ENCODE assay signal across 10 cellular contexts in the genomic region with DNA sequence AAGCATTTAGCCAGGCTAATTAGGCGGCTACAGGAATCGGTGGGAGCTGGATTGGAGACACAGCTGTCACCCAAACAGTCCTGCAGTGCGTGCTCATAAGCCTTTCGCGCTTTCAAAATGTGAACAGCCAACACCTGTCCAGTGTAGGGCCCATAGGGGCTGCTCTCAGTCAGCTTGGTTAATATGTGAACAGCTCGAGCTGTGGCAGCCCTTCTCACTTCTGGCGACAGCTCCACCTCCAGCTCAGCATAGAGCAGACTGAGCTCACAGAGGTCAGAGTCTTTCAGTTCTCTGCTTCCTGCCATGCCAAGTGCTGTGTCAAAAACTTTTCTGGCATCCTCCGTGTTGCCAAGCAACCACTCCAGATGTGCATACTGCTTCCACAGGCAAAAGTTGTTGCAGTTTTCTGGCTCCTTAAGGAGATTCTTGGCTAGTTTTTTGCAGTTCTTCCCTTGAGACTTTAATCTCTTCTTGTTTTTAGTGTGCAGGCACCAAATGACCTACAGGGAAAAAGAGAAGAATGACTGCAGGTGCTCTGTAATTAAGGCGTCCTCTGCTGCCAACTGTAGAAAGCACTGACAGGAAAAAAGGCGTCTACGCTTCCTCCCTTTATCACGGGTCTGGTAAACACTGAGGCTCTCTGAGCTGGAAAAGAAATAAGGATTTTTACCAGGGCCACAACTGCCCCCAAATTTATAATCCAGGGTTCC. TPM values are rescaled to one million over a fixed set of nuclear protein-coding genes. Genes with fewer than 3 reads are reported as not detected.
DNase-seq lines count a peak whose midpoint lies in the region; ATAC-seq, FAIRE-seq and TF ChIP-seq lines count a peak whose summit lies in the region.
"Had no signal": no experiment of that assay in that cellular context is flagged by ENCODE, and none has a peak within 500 bp of the region (broad histone marks: within the 10 kb centered on the region; RNA-seq: fewer than 3 reads in every experiment).

No MANE protein-coding gene starts in this region.

- POLR2A ChIA-PET in HepG2 (lab: Yijun Ruan, JAX) = interaction anchor here (1.2 to 1.3 kb wide), 2 partner anchors 23 to 109 kb away, joined by 4 to 6 read pairs; partner anchors contain the start of gene CALM1

- intact Hi-C loops in HepG2 (cut with micrococcal nuclease; ENCODE audit: unreplicated experiment) = loop anchor here (1.0 kb wide), 1 partner anchor 408 kb away; no protein-coding TSS in a partner anchor

- ATAC-seq in GM18907 (IDR thresholded peaks at IDR 0.05; ENCODE audit: unreplicated experiment) (peak; percentile 98), HG02588 (IDR thresholded peaks at IDR 0.05; ENCODE audit: unreplicated experiment) (peak; percentile 92), HepG2 (peak; percentile 86), GM19351 (IDR thresholded peaks at IDR 0.05; ENCODE audit: unreplicated experiment) (no peak)

- no peak overlapping the region for H3K9ac ChIP-seq in HepG2 (ENCODE audit: insufficient read depth, low read depth, low read length)

- CTCF ChIA-PET in HepG2 (lab: Yijun Ruan, JAX; ENCODE audit: low intra/inter-chr PET ratio, low total read pairs) = interaction anchor here (1.5 kb wide), 1 partner anchor 111 kb away, joined by 5 read pairs; no protein-coding TSS in a partner anchor

- H3K79me2 ChIP-seq in HepG2 (ENCODE audit: insufficient read depth, low read length) = no peaks in the 10 kb centered on the region

- TF ChIP-seq CTCF in HepG2 (CRISPR knock-in tag; IDR thresholded peaks at IDR 0.05) = no peak

- in situ Hi-C loops in HepG2 (cut with HindIII; ENCODE audit: extremely low pct_ligation_motif_present, low pct_unique_long_range_greater_than_20kb) = no loop called here

- no peak overlapping the region for H3K4me3 ChIP-seq in HepG2 (replicated peaks in 1 of 3; ENCODE audit: insufficient read depth in 1 of 3, low read depth in 2 of 3, low read length in 3 of 3)

- H2AFZ ChIP-seq in HepG2 (ENCODE audit: low read length) = no peak overlapping the region

- no peak for TF ChIP-seq RAD21 in HepG2 (CRISPR knock-in tag; IDR thresholded peaks at IDR 0.05)

- no peak for TF ChIP-seq POLR2A in HepG2 (IDR thresholded peaks at IDR 0.05; ENCODE audit: insufficient read depth in 1 of 2, low read depth in 2 of 2, low read length in 2 of 2)
- TF ChIP-seq POLR2A in erythroblast (IDR thresholded peaks at IDR 0.05; ENCODE audit: low read length) = no peak

- no peak overlapping the region for H3K4me2 ChIP-seq in HepG2 (ENCODE audit: low read depth, low read length)

- 91% methylated on average over 12 of the region's 12 CpGs for WGBS in HepG2 (ENCODE audit: low lambda C conversion rate)

- H3K36me3 ChIP-seq in HepG2 (replicated peaks in 1 of 2; ENCODE audit: control insufficient read depth in 1 of 2, insufficient read depth in 2 of 2, low read length in 2 of 2) = peaks cover 9 to 61% of the 10 kb centered on the region in 2 experiments

- TF ChIP-seq EP300 in HepG2 (IDR thresholded peaks at IDR 0.05; ENCODE audit: low read depth in 2 of 2, low read length in 2 of 2) (no peak), HepG2 (CRISPR knock-in tag; IDR thresholded peaks at IDR 0.05; ENCODE audit: borderline replicate concordance) (no peak)

- FAIRE-seq in HepG2 (lab: Jason Lieb, UNC) = no peak
- FAIRE-seq: endometrium had no signal

- H3K27ac ChIP-seq in HepG2 (ENCODE audit: extremely low read length, insufficient read depth, low read length) = no peak overlapping the region

- no peaks in the 10 kb centered on the region for H3K9me3 ChIP-seq in HepG2 (ENCODE audit: low read length)

- peak; percentile 23 for DNase-seq in NCI-H2081 treated with DMSO at 0.1 percent for 48 hours (lab: John Stamatoyannopoulos, UW)
- peak; percentile 3 for DNase-seq in HepG2 (ENCODE audit: low spot score)
- DNase-seq in erythroblast (lab: John Stamatoyannopoulos, UW) = no peak
- DNase-seq in activated CD4-positive, alpha-beta T cell treated with anti-CD3 and anti-CD28 coated beads for 48 hours = no peak
- no peak for DNase-seq in SKM-1 treated with dmso at 0.1 percent for 144 hours (lab: John Stamatoyannopoulos, UW; ENCODE audit: unreplicated experiment)
- DNase-seq: stimulated activated CD4-positive, alpha-beta T cell treated with anti-CD3 and anti-CD28 coated beads, Interleukin-4, amount 100 ng/mL, for 4 hours had no signal

- no peaks in the 10 kb centered on the region for H4K20me1 ChIP-seq in HepG2 (ENCODE audit: insufficient read depth, low read length)

- no peaks in the 10 kb centered on the region; the same call in 1 of the 2 replicates for H3K4me1 ChIP-seq in HepG2 (ENCODE audit: insufficient read depth, low read length)

- no TSS peak for BruUV-seq in HepG2 (replicated peaks; lab: Mats Ljungman, UMichigan)

- no peaks in the 10 kb centered on the region for H3K27me3 ChIP-seq in HepG2 (ENCODE audit: control insufficient read depth in 1 of 2, insufficient read depth in 2 of 2, low read length in 2 of 2)

TF ChIP-seq in HepG2, 621 proteins besides CTCF, POLR2A, EP300 and RAD21 (continues in another document):
- no peak for TF ChIP-seq ZNF674 (CRISPR knock-in tag; IDR thresholded peaks at IDR 0.05; ENCODE audit: low read depth)
- no peak for TF ChIP-seq DR1 (CRISPR knock-in tag; IDR thresholded peaks at IDR 0.05)
- TF ChIP-seq TBL1XR1 (IDR thresholded peaks at IDR 0.05; ENCODE audit: borderline replicate concordance, low read length, partially characterized antibody) = no peak
- TF ChIP-seq, protein P1, sequence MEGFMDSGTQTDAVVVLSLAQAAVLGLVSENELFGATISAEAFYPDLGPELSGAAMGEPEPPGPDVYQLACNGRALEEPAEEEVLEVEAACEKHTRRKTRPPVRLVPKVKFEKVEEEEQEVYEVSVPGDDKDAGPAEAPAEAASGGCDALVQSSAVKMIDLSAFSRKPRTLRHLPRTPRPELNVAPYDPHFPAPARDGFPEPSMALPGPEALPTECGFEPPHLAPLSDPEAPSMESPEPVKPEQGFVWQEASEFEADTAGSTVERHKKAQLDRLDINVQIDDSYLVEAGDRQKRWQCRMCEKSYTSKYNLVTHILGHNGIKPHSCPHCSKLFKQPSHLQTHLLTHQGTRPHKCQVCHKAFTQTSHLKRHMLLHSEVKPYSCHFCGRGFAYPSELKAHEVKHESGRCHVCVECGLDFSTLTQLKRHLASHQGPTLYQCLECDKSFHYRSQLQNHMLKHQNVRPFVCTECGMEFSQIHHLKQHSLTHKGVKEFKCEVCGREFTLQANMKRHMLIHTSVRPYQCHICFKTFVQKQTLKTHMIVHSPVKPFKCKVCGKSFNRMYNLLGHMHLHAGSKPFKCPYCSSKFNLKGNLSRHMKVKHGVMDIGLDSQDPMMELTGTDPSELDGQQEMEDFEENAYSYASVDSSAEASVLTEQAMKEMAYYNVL (CRISPR knock-in tag; IDR thresholded peaks at IDR 0.05; ENCODE audit: borderline replicate concordance) = no peak

RNA-seq across cellular contexts. Expression of gene PSMC1, which starts 32.4 kb away (rescaled TPM):
- 167 and 271 TPM in 2 replicates for total RNA-seq in HepG2 (2016; rRNA removed; fragmentation: Illumina TruSeq; extraction: Trizol)
- total RNA-seq in HepG2 (2016; cell fraction: cytosol; rRNA removed; fragmentation: Illumina TruSeq; extraction: Trizol; ENCODE audit: low read depth) = 24.3 and 31.2 TPM in 2 replicates
- 177 and 276 TPM in 2 replicates for total RNA-seq in HepG2 (2016; cell fraction: insoluble cytoplasmic fraction; rRNA removed; fragmentation: Illumina TruSeq; extraction: Trizol)
- total RNA-seq in HepG2 (2016; cell fraction: membrane; rRNA removed; fragmentation: Illumina TruSeq; extraction: Trizol) = 48.2 and 56.4 TPM in 2 replicates
- total RNA-seq in HepG2 (2016; cell fraction: nucleus; rRNA removed; fragmentation: Illumina TruSeq; extraction: Trizol) = 71.4 and 87.1 TPM in 2 replicates
- 41.9 and 48.6 TPM in 2 replicates for polyA plus RNA-seq in HepG2 (2011; rRNA removed)
- polyA plus RNA-seq in HepG2 (2011; cell fraction: cytosol; rRNA removed) = 33.2 and 46.5 TPM in 2 replicates
- polyA plus RNA-seq in HepG2 (2011; cell fraction: nucleus; rRNA removed) = 15.1 and 17.6 TPM in 2 replicates
- polyA plus RNA-seq in HepG2 (2012) = 46.0 and 80.3 TPM in 2 replicates
- 37.4 and 37.8 TPM in 2 replicates for polyA plus RNA-seq in HepG2 (2016; cell fraction: cytosol; fragmentation: Illumina TruSeq; extraction: Trizol; ENCODE audit: low read depth)
- polyA plus RNA-seq in HepG2 (2016; cell fraction: insoluble cytoplasmic fraction; fragmentation: Illumina TruSeq; extraction: Trizol; ENCODE audit: low read depth) = 266 and 272 TPM in 2 replicates
- 40.5 and 49.0 TPM in 2 replicates for polyA plus RNA-seq in HepG2 (2016; cell fraction: membrane; fragmentation: Illumina TruSeq; extraction: Trizol; ENCODE audit: low read depth)
- polyA plus RNA-seq in HepG2 (2016; cell fraction: nucleus; fragmentation: Illumina TruSeq; extraction: Trizol; ENCODE audit: insufficient read depth, low read depth) = 94.6 and 95.5 TPM in 2 replicates
- 12.0 and 42.5 TPM in 2 replicates for polyA minus RNA-seq in HepG2 (2011; rRNA and poly(A)+ RNA removed; ENCODE audit: low replicate concordance)
- 28.4 and 38.6 TPM in 2 replicates for polyA minus RNA-seq in HepG2 (2011; cell fraction: cytosol; rRNA and poly(A)+ RNA removed)
- 53.9 and 71.6 TPM in 2 replicates for polyA minus RNA-seq in HepG2 (2011; cell fraction: nucleus; rRNA and poly(A)+ RNA removed)

RNA-seq across cellular contexts. Expression of gene NRDE2, which starts 42.9 kb away (rescaled TPM):
- total RNA-seq in HepG2 (2016; rRNA removed; fragmentation: Illumina TruSeq; extraction: Trizol) = 12.5 and 16.9 TPM in 2 replicates
- total RNA-seq in HepG2 (2016; cell fraction: cytosol; rRNA removed; fragmentation: Illumina TruSeq; extraction: Trizol; ENCODE audit: low read depth) = 2.5 and 3.0 TPM in 2 replicates
- 14.5 and 15.2 TPM in 2 replicates for total RNA-seq in HepG2 (2016; cell fraction: insoluble cytoplasmic fraction; rRNA removed; fragmentation: Illumina TruSeq; extraction: Trizol)
- total RNA-seq in HepG2 (2016; cell fraction: membrane; rRNA removed; fragmentation: Illumina TruSeq; extraction: Trizol) = 3.4 and 3.9 TPM in 2 replicates
- total RNA-seq in HepG2 (2016; cell fraction: nucleus; rRNA removed; fragmentation: Illumina TruSeq; extraction: Trizol) = 19.1 and 19.5 TPM in 2 replicates
- 5.6 TPM in 2 replicates for polyA plus RNA-seq in HepG2 (2011; rRNA removed)
- 4.7 and 5.4 TPM in 2 replicates for polyA plus RNA-seq in HepG2 (2011; cell fraction: cytosol; rRNA removed)
- 12.3 and 13.4 TPM in 2 replicates for polyA plus RNA-seq in HepG2 (2011; cell fraction: nucleus; rRNA removed)
- polyA plus RNA-seq in HepG2 (2012) = 5.2 and 6.2 TPM in 2 replicates
- 0.38 and 0.41 TPM in 2 replicates for polyA plus RNA-seq in HepG2 (2016; cell fraction: cytosol; fragmentation: Illumina TruSeq; extraction: Trizol; ENCODE audit: low read depth)
- 9.6 and 10.3 TPM in 2 replicates for polyA plus RNA-seq in HepG2 (2016; cell fraction: insoluble cytoplasmic fraction; fragmentation: Illumina TruSeq; extraction: Trizol; ENCODE audit: low read depth)
- 0.86 and 0.92 TPM in 2 replicates for polyA plus RNA-seq in HepG2 (2016; cell fraction: membrane; fragmentation: Illumina TruSeq; extraction: Trizol; ENCODE audit: low read depth)
- 14.5 and 18.6 TPM in 2 replicates for polyA plus RNA-seq in HepG2 (2016; cell fraction: nucleus; fragmentation: Illumina TruSeq; extraction: Trizol; ENCODE audit: insufficient read depth, low read depth)
- polyA minus RNA-seq in HepG2 (2011; rRNA and poly(A)+ RNA removed; ENCODE audit: low replicate concordance) = 9.4 and 26.4 TPM in 2 replicates
- 3.1 and 3.3 TPM in 2 replicates for polyA minus RNA-seq in HepG2 (2011; cell fraction: cytosol; rRNA and poly(A)+ RNA removed)
- polyA minus RNA-seq in HepG2 (2011; cell fraction: nucleus; rRNA and poly(A)+ RNA removed) = 24.8 and 25.6 TPM in 2 replicates

Comparison
In these comparisons a context has a peak if more than half of its experiments do, and no peak if none do; other contexts are left out.
1. DNase-seq: peak in NCI-H2081 treated with DMSO at 0.1 percent for 48 hours (single experiment) and HepG2 (single experiment); none in erythroblast (0 of 2), activated CD4-positive, alpha-beta T cell treated with anti-CD3 and anti-CD28 coated beads for 48 hours (single experiment) and SKM-1 treated with dmso at 0.1 percent for 144 hours (single experiment).